ENCODE assay signal across 8 cellular contexts in the genomic region with DNA sequence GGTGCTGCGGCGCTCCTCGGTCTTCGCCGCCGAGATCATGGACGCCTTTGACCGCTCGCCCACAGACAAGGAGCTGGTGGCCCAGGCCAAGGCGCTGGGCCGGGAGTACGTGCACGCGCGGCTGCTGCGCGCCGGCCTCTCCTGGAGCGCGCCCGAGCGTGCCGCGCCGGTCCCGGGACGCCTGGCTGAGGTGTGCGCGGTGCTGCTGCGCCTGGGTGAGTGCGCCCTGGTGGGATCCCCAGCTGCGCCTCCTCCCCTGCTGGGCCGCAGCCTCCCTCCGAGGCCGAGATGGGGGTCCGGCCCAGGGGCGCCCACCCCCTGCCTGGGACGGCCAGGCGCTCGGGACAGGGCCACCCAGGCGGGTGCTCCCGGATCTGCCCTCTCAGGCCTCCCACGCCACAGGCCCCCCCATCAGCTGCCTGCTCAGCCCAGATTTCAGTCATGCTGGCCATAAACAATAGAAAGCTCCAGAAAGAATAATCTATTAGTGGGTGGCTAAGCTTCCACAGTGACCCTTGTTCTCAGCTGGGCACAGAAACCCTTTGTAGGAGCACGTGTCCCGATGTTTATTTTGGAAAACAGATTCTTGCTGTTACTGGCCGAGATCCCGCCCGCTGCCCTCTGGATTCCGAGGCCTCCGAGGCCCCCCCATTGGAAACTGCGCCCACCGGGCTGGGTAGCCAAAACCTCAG. TPM values are rescaled to one million over a fixed set of nuclear protein-coding genes. Genes with fewer than 3 reads are reported as not detected.
DNase-seq lines count a peak whose midpoint lies in the region; ATAC-seq, FAIRE-seq and TF ChIP-seq lines count a peak whose summit lies in the region.

No MANE protein-coding gene starts in this region.

- H3K27ac Mint-ChIP-seq in effector memory CD8-positive, alpha-beta T cell = no peak overlapping the region

- TF ChIP-seq CTCF in GM12875 (IDR thresholded peaks at IDR 0.05; ENCODE audit: borderline replicate concordance, insufficient read depth, low read depth, low read length) (no peak), lung (IDR thresholded peaks at IDR 0.05; ENCODE audit: control extremely low read depth, extremely low read depth) (no peak)

- DNase-seq in RCC 7860 (ENCODE audit: low spot score) (peak; percentile 30), lung (ENCODE audit: low spot score) (no peak), substantia nigra (lab: John Stamatoyannopoulos, UW) (peak in 48 of 49 donors; percentile 34 to 93 (median 72))
- DNase-seq in effector memory CD8-positive, alpha-beta T cell = no peak

- H3K4me1 ChIP-seq in lung (ENCODE audit: control insufficient read depth in 2 of 2, insufficient read depth in 2 of 2, low read length in 2 of 2) = peaks cover 0 to 25% of the 10 kb centered on the region in 2 donors

- no peaks in the 10 kb centered on the region for H3K36me3 Mint-ChIP-seq in effector memory CD8-positive, alpha-beta T cell (ENCODE audit: insufficient read depth)

- peaks cover 28 to 60% of the 10 kb centered on the region in 2 donors for H3K27me3 Mint-ChIP-seq in effector memory CD8-positive, alpha-beta T cell

- H3K27me3 ChIP-seq in lung (ENCODE audit: control insufficient read depth, insufficient read depth) = no peaks in the 10 kb centered on the region

- H3K4me3 Mint-ChIP-seq in effector memory CD8-positive, alpha-beta T cell = peak overlapping the region; percentile 68 to 69

- H3K4me1 Mint-ChIP-seq in effector memory CD8-positive, alpha-beta T cell (ENCODE audit: low read depth in 2 of 2) = peaks cover 0 to 8% of the 10 kb centered on the region in 2 donors

- H3K9me3 Mint-ChIP-seq in effector memory CD8-positive, alpha-beta T cell = peaks cover 0 to 6% of the 10 kb centered on the region in 2 donors

- WGBS in lung, 2 donors = 10 to 31% methylated on average over 26 to 52 of the region's 52 CpGs

- no peak for FAIRE-seq in RCC 7860 (lab: Jason Lieb, UNC)

- peaks cover 0 to 2% of the 10 kb centered on the region in 2 donors for H3K36me3 ChIP-seq in lung (ENCODE audit: control insufficient read depth in 2 of 2, insufficient read depth in 2 of 2, low read length in 2 of 2)

- ATAC-seq in effector memory CD8-positive, alpha-beta T cell (replicated peaks) = no peak
- ATAC-seq in lung (ENCODE audit: insufficient read depth, low FRiP score) = no peak
- ATAC-seq in GM18868 (IDR thresholded peaks at IDR 0.05; ENCODE audit: unreplicated experiment) = no peak
- ATAC-seq in GM18867 (IDR thresholded peaks at IDR 0.05; ENCODE audit: unreplicated experiment) = no peak
- no peak for ATAC-seq in GM19351 (IDR thresholded peaks at IDR 0.05; ENCODE audit: unreplicated experiment)

- H3K27ac ChIP-seq in lung (ENCODE audit: low read depth in 1 of 2, low read length in 1 of 2) = peak overlapping the region in 1 of 2 donors; percentile 73
- H3K27ac ChIP-seq in substantia nigra (ENCODE audit: low read depth, low read length, poor library complexity, severe bottlenecking) = peak overlapping the region; percentile 100

- H3K9me3 ChIP-seq in lung (ENCODE audit: control insufficient read depth in 2 of 2, insufficient read depth in 1 of 2, low read length in 1 of 2) = peaks cover 0 to 2% of the 10 kb centered on the region in 2 donors

- H3K4me3 ChIP-seq in GM12875 (ENCODE audit: low read depth, low read length) (peak overlapping the region; percentile 30), lung (peak overlapping the region; percentile 75)

RNA-seq across cellular contexts. Expression of a gene that starts 1.1 kb away (rescaled TPM):
- 10 to 100 TPM; 11.8 to 44.3 TPM for total RNA-seq in lung
- polyA plus RNA-seq in lung = 10 to 100 TPM; 26.8 to 31.5 TPM

RNA-seq across cellular contexts. Expression of a gene that starts 51.3 kb away (rescaled TPM):
- total RNA-seq in lung = 100 to 1,000 TPM; 141 to 182 TPM
- polyA plus RNA-seq in lung = 100 to 1,000 TPM; 126 to 130 TPM

Comparison
In these comparisons a context has a peak if more than half of its experiments do, and no peak if none do; other contexts are left out.
1. DNase-seq: peak in RCC 7860 (single experiment) and substantia nigra (48 of 49); none in effector memory CD8-positive, alpha-beta T cell (0 of 3) and lung (single experiment).